Comparison of ENCODE assay signal across 23 cellular contexts in the genomic region with DNA sequence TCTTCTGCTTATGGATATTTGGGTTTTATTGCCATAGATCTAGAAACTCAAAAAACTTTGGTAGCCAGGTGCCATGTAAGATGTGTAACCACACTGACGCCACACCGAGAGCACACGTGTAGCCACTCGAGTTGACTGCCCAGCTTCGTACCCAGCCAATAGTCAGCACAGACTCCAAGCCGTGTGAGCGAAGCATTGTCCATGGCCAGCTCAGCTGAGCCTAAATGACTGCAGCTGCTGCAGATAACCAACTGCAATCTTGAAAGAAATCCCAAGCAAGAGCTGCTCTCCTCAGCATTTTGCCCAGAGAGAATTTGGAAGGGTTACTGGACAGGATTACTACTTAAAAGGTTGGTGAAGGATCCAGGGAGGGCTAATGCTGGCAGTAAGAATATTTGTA.
"Had no signal": no experiment of that assay in that cellular context is flagged by ENCODE, and none has a peak within 500 bp of the region (broad histone marks: within the 10 kb centered on the region; RNA-seq: fewer than 3 reads in every experiment).

No MANE protein-coding gene starts in this region.

- H3K27me3 ChIP-seq: body of pancreas, sigmoid colon, tibial artery had no signal

- H3K4me1 Mint-ChIP-seq: activated naive CD4-positive, alpha-beta T cell treated with anti-CD3 and anti-CD28 coated beads, Interleukin-2, amount 10 ng/mL, durations not matched to agents 7 days and 5 days had no signal

- H3K9me3 Mint-ChIP-seq: activated CD4-positive, alpha-beta T cell treated with anti-CD3 and anti-CD28 coated beads, Interleukin-2, amount 10 ng/mL, durations not matched to agents 7 days and 5 days; activated CD8-positive, alpha-beta T cell treated with anti-CD3 and anti-CD28 coated beads for 36 hours; activated naive CD4-positive, alpha-beta T cell treated with anti-CD3 and anti-CD28 coated beads, Interleukin-2, amount 10 ng/mL, durations not matched to agents 7 days and 5 days; dendritic cell treated with granulocyte-macrophage colony-stimulating factor and Interleukin-4, amounts not matched to agents 40 ng/mL and 50 ng/mL, for 4 days; stimulated activated naive CD8-positive, alpha-beta T cell treated with anti-CD3 and anti-CD28 coated beads, Interleukin-15, Interleukin-2, amounts not matched to agents 100 ng/mL and 50 ng/mL, for 24 hours had no signal

- H3K27ac ChIP-seq: body of pancreas, WERI-Rb-1 had no signal

- H3K9me3 ChIP-seq: body of pancreas, sigmoid colon, tibial artery had no signal

- ATAC-seq: activated CD8-positive, alpha-beta memory T cell treated with anti-CD3 and anti-CD28 coated beads, Interleukin-2, amount 10 ng/mL, durations not matched to agents 7 days and 5 days; body of pancreas; left ventricle myocardium superior had no signal

- H3K36me3 ChIP-seq: sigmoid colon, tibial artery, WERI-Rb-1 had no signal

- H3K4me3 Mint-ChIP-seq: activated CD4-positive, alpha-beta T cell treated with anti-CD3 and anti-CD28 coated beads, Interleukin-2, amount 10 ng/mL, durations not matched to agents 7 days and 5 days; activated CD8-positive, alpha-beta memory T cell treated with anti-CD3 and anti-CD28 coated beads, Interleukin-2, amount 10 ng/mL, durations not matched to agents 7 days and 5 days; activated CD8-positive, alpha-beta T cell treated with anti-CD3 and anti-CD28 coated beads for 36 hours; activated naive CD4-positive, alpha-beta T cell treated with anti-CD3 and anti-CD28 coated beads, Interleukin-2, amount 10 ng/mL, durations not matched to agents 7 days and 5 days; dendritic cell treated with granulocyte-macrophage colony-stimulating factor and Interleukin-4, amounts not matched to agents 40 ng/mL and 50 ng/mL, for 4 days; nephron progenitor cell; stimulated activated naive CD8-positive, alpha-beta T cell treated with anti-CD3 and anti-CD28 coated beads, Interleukin-15, Interleukin-2, amounts not matched to agents 100 ng/mL and 50 ng/mL, for 24 hours had no signal

- FAIRE-seq: frontal cortex, islet of Langerhans had no signal

- H3K27ac Mint-ChIP-seq: activated CD4-positive, alpha-beta T cell treated with anti-CD3 and anti-CD28 coated beads, Interleukin-2, amount 10 ng/mL, durations not matched to agents 7 days and 5 days; activated CD8-positive, alpha-beta memory T cell treated with anti-CD3 and anti-CD28 coated beads, Interleukin-2, amount 10 ng/mL, durations not matched to agents 7 days and 5 days; activated CD8-positive, alpha-beta T cell treated with anti-CD3 and anti-CD28 coated beads for 36 hours; activated naive CD4-positive, alpha-beta T cell treated with anti-CD3 and anti-CD28 coated beads, Interleukin-2, amount 10 ng/mL, durations not matched to agents 7 days and 5 days; dendritic cell treated with granulocyte-macrophage colony-stimulating factor and Interleukin-4, amounts not matched to agents 40 ng/mL and 50 ng/mL, for 4 days; nephron progenitor cell; stimulated activated naive CD8-positive, alpha-beta T cell treated with anti-CD3 and anti-CD28 coated beads, Interleukin-15, Interleukin-2, amounts not matched to agents 100 ng/mL and 50 ng/mL, for 24 hours had no signal

- H3K4me3 ChIP-seq: body of pancreas, sigmoid colon, tibial artery had no signal

- DNase-seq: activated CD4-positive, alpha-beta T cell treated with anti-CD3 and anti-CD28 coated beads, Interleukin-2, amount 10 ng/mL, durations not matched to agents 7 days and 5 days; activated CD4-positive, CD25-positive, alpha-beta regulatory T cell treated with anti-CD3 and anti-CD28 coated beads, Interleukin-2, amount 50 U/mL, for 72 hours; activated CD8-positive, alpha-beta memory T cell treated with anti-CD3 and anti-CD28 coated beads, Interleukin-2, amount 10 ng/mL, durations not matched to agents 7 days and 5 days; activated CD8-positive, alpha-beta T cell treated with anti-CD3 and anti-CD28 coated beads for 36 hours; activated effector memory CD4-positive, alpha-beta T cell treated with anti-CD3 and anti-CD28 coated beads, Interleukin-2, amount 50 U/mL, for 16 hours; activated naive CD4-positive, alpha-beta T cell treated with anti-CD3 and anti-CD28 coated beads, Interleukin-2, amount 10 ng/mL, durations not matched to agents 7 days and 5 days; activated T-cell treated with anti-CD3 and anti-CD28 coated beads for 4 hours; body of pancreas; effector CD4-positive, alpha-beta T cell; erythroblast; left ventricle myocardium superior; mammary epithelial cell; midbrain; nephron progenitor cell; sigmoid colon; stimulated activated CD4-positive, alpha-beta T cell treated with anti-CD3 and anti-CD28 coated beads, Interleukin-12 subunit alpha, Interleukin-12 subunit beta, amount 100 ng/mL, for 4 hours; T-helper 2 cell; tibial artery; WERI-Rb-1 had no signal
